ENCODE assay signal across 8 cellular contexts in the genomic region with DNA sequence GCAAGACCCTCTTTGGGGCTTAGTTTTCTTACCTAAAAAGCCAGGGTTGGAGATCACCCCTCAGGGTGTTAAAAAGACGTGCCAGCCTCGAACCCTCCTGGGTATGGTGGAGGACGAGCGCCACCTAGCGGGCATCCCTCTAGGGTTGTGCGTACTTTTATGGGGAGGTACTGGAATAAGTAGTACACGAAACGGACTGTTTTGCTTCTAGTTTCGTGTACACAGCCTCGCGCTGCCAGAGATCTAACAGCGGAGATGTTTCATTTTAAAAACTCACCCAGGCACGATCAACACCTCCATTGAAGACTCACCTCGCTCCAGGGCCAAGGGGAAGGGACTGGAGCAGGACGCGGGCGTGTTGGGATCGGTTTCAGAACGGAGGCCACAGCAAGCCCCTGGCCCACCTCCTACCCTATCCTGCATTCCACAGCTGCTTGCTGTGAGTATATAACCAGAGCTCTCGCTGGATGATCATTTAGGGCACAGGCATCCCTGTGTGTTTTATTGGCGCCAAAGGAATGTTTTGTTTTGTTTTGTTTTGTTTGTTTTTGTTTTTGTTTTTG.
DNase-seq lines count a peak whose midpoint lies in the region; ATAC-seq and TF ChIP-seq lines count a peak whose summit lies in the region.

No MANE protein-coding gene starts in this region.

- TF ChIP-seq CTCF in AG10803 (conservative IDR thresholded peaks at IDR 0.05; ENCODE audit: low read length) = peak; percentile 90

- peaks cover 23% of the 10 kb centered on the region for H3K36me3 Mint-ChIP-seq in central memory CD8-positive, alpha-beta T cell (ENCODE audit: insufficient read depth)

- H3K27ac Mint-ChIP-seq in central memory CD8-positive, alpha-beta T cell (ENCODE audit: low read depth) = no peak overlapping the region

- DNase-seq in AG10803 (ENCODE audit: low read depth) (peak; percentile 68), NCI-H226 (peak; percentile 32), kidney tubule cell (ENCODE audit: low spot score) (peak; percentile 79)
- peak; percentile 67 for DNase-seq in activated CD4-positive, CD25-positive, alpha-beta regulatory T cell treated with anti-CD3 and anti-CD28 coated beads, Interleukin-2, amount 50 U/mL, for 16 hours (ENCODE audit: low read depth, low spot score)
- peak; percentile 57 to 71 for DNase-seq in central memory CD8-positive, alpha-beta T cell (ENCODE audit: low spot score in 2 of 2)
- peak; percentile 91 to 93 for DNase-seq in stimulated activated CD4-positive, alpha-beta T cell treated with anti-CD3 and anti-CD28 coated beads, Interleukin-2, amount 100 ng/mL, for 24 hours

- ATAC-seq in GM19023 (IDR thresholded peaks at IDR 0.05; ENCODE audit: unreplicated experiment) = peak; percentile 68
- peak; percentile 85 for ATAC-seq in HG03196 (IDR thresholded peaks at IDR 0.05; ENCODE audit: unreplicated experiment)
- ATAC-seq in central memory CD8-positive, alpha-beta T cell (replicated peaks; ENCODE audit: extremely low read depth, poor library complexity, severe bottlenecking) = peak; percentile 66

- peaks cover 28% of the 10 kb centered on the region for H3K4me1 Mint-ChIP-seq in central memory CD8-positive, alpha-beta T cell

- H3K4me3 ChIP-seq in AG10803 (ENCODE audit: low read length) = peak overlapping the region; percentile 61

- peaks cover 86% of the 10 kb centered on the region for H3K27me3 Mint-ChIP-seq in central memory CD8-positive, alpha-beta T cell

- H3K9me3 Mint-ChIP-seq in central memory CD8-positive, alpha-beta T cell = no peaks in the 10 kb centered on the region

- peak overlapping the region; percentile 77 for H3K4me3 Mint-ChIP-seq in central memory CD8-positive, alpha-beta T cell

Comparison
In these comparisons a context has a peak if more than half of its experiments do, and no peak if none do; other contexts are left out.
1. Peak in every context shown above with its lines: DNase-seq, ATAC-seq and H3K4me3 ChIP-seq.
2. DNase-seq: peak in every context shown above with its lines; median percentile 92 in stimulated activated CD4-positive, alpha-beta T cell treated with anti-CD3 and anti-CD28 coated beads, Interleukin-2, amount 100 ng/mL, for 24 hours; 79 in kidney tubule cell; 68 in AG10803; 67 in activated CD4-positive, CD25-positive, alpha-beta regulatory T cell treated with anti-CD3 and anti-CD28 coated beads, Interleukin-2, amount 50 U/mL, for 16 hours; 64 in central memory CD8-positive, alpha-beta T cell; 32 in NCI-H226.